In the genomic region with DNA sequence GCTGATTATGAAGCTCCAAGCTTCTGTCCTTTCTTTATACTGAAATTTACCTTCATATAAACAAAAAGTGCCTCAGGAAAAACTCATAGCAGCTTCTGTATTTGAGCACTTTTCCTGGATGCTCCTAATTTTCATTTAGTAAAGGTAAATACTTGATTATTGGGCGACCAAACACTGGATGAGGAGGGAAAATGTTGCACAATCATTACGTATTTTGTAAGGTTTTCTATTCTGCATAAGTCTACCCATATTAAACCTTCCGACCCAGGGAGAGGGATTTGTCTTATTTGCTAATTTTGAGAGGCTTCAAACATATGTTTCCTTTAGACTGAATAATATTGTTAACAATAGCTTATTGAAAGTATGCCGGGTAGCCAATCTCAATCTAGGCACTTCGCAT, we compare ENCODE assay signal across 3 cellular contexts.
TF ChIP-seq lines count a peak whose summit lies in the region.

No MANE protein-coding gene starts in this region.

TF ChIP-seq in HepG2, 621 proteins besides CTCF, POLR2A, EP300 and RAD21:
- TF ChIP-seq ZFP91 (CRISPR knock-in tag; IDR thresholded peaks at IDR 0.05; ENCODE audit: borderline replicate concordance) (no peak), ZNF850 (CRISPR knock-in tag; conservative IDR thresholded peaks at IDR 0.05) (no peak), ZNF235 (CRISPR knock-in tag; IDR thresholded peaks at IDR 0.05; ENCODE audit: borderline replicate concordance) (no peak), E2F2 (CRISPR knock-in tag; IDR thresholded peaks at IDR 0.05; ENCODE audit: borderline replicate concordance) (no peak), CEBPB (IDR thresholded peaks at IDR 0.05; ENCODE audit: borderline replicate concordance, low read depth, low read length) (peak; percentile 56; the same call in 1 of the 2 replicates)

TF ChIP-seq in IMR-90, 13 proteins besides CTCF, POLR2A, EP300 and RAD21:
- TF ChIP-seq, protein P1, sequence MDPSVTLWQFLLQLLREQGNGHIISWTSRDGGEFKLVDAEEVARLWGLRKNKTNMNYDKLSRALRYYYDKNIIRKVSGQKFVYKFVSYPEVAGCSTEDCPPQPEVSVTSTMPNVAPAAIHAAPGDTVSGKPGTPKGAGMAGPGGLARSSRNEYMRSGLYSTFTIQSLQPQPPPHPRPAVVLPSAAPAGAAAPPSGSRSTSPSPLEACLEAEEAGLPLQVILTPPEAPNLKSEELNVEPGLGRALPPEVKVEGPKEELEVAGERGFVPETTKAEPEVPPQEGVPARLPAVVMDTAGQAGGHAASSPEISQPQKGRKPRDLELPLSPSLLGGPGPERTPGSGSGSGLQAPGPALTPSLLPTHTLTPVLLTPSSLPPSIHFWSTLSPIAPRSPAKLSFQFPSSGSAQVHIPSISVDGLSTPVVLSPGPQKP (IDR thresholded peaks at IDR 0.05; ENCODE audit: borderline replicate concordance, low read depth, low read length): no peak
- TF ChIP-seq CEBPB (IDR thresholded peaks at IDR 0.05; ENCODE audit: low read depth, low read length) (peak; percentile 58), FOS (IDR thresholded peaks at IDR 0.05; ENCODE audit: low read depth, low read length) (no peak), CHD1 (IDR thresholded peaks at IDR 0.05; ENCODE audit: low read depth, low read length) (no peak), RFX5 (IDR thresholded peaks at IDR 0.05; ENCODE audit: low read depth, low read length) (no peak), RCOR1 (IDR thresholded peaks at IDR 0.05; ENCODE audit: insufficient replicate concordance, low read length) (no peak), BHLHE40 (IDR thresholded peaks at IDR 0.05; ENCODE audit: low read depth, low read length) (no peak)
- TF ChIP-seq, protein P2, sequence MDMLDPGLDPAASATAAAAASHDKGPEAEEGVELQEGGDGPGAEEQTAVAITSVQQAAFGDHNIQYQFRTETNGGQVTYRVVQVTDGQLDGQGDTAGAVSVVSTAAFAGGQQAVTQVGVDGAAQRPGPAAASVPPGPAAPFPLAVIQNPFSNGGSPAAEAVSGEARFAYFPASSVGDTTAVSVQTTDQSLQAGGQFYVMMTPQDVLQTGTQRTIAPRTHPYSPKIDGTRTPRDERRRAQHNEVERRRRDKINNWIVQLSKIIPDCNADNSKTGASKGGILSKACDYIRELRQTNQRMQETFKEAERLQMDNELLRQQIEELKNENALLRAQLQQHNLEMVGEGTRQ (IDR thresholded peaks at IDR 0.05; ENCODE audit: low read depth, low read length): no peak

TF ChIP-seq in K562, 482 proteins besides CTCF, POLR2A, EP300 and RAD21:
- TF ChIP-seq, protein P3, sequence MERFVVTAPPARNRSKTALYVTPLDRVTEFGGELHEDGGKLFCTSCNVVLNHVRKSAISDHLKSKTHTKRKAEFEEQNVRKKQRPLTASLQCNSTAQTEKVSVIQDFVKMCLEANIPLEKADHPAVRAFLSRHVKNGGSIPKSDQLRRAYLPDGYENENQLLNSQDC (CRISPR knock-in tag; IDR thresholded peaks at IDR 0.05): no peak
- TF ChIP-seq CEBPB (tag; IDR thresholded peaks at IDR 0.05) (peak; percentile 52), NUFIP1 (IDR thresholded peaks at IDR 0.05; ENCODE audit: partially characterized antibody) (no peak), CEBPG (CRISPR knock-in tag; IDR thresholded peaks at IDR 0.05) (no peak), CEBPG (tag; conservative IDR thresholded peaks at IDR 0.05 in 1 of 2, IDR thresholded peaks at IDR 0.05 in 1 of 2) (peak in 1 of 2 experiments; percentile 65; a peak in 2 of 4 replicates), GABPB1 (CRISPR knock-in tag; IDR thresholded peaks at IDR 0.05) (no peak)
